16 cellular contexts compared by ENCODE assay signal in genomic region chr4:54660145-54660535, GRCh38. TPM values are rescaled to one million over a fixed set of nuclear protein-coding genes. Genes with fewer than 3 reads are reported as not detected.
DNase-seq lines count a peak whose midpoint lies in the region; ATAC-seq and TF ChIP-seq lines count a peak whose summit lies in the region.
"Had no signal": no experiment of that assay in that cellular context is flagged by ENCODE, and none has a peak within 500 bp of the region (broad histone marks: within the 10 kb centered on the region; RNA-seq: fewer than 3 reads in every experiment).

No MANE protein-coding gene starts in this region.

- no peaks in the 10 kb centered on the region for H3K9me3 ChIP-seq in PC-3 (ENCODE audit: low read length)
- no peaks in the 10 kb centered on the region for H3K9me3 ChIP-seq in esophagus muscularis mucosa
- H3K9me3 ChIP-seq in neural progenitor cell (ENCODE audit: low read depth), result no peaks in the 10 kb centered on the region
- H3K9me3 ChIP-seq: A549, vagina had no signal

- H3K79me2 ChIP-seq in PC-3 (ENCODE audit: low read length) (no peaks in the 10 kb centered on the region), neural progenitor cell (ENCODE audit: low read depth) (no peaks in the 10 kb centered on the region)
- H3K79me2 ChIP-seq: parathyroid adenoma had no signal

- no peak overlapping the region for H3K27ac Mint-ChIP-seq in T-helper 2 cell treated with Interferon-gamma antibody and Interleukin-4, amounts not matched to agents 5 μg/mL and 100 μg/mL, for 36 hours
- no peak overlapping the region for H3K27ac Mint-ChIP-seq in neural progenitor cell

- no peak for TF ChIP-seq EP300 in esophagus muscularis mucosa (IDR thresholded peaks at IDR 0.05)

- H3K4me2 ChIP-seq in PC-3 (ENCODE audit: low read length) (no peak overlapping the region), neural progenitor cell (peak overlapping the region; percentile 90)

- H3F3A ChIP-seq in PC-3 (ENCODE audit: low read length, unreplicated experiment), result no peaks in the 10 kb centered on the region
- peaks cover 29% of the 10 kb centered on the region for H3F3A ChIP-seq in neural progenitor cell (ENCODE audit: low read depth)

- H3K27me3 ChIP-seq in PC-3 (ENCODE audit: low read length) (peaks cover 60% of the 10 kb centered on the region), esophagus muscularis mucosa (peaks cover 0 to 43% (median 9%) of the 10 kb centered on the region in 4 donors), neural progenitor cell (peaks cover 72% of the 10 kb centered on the region)
- H3K27me3 ChIP-seq: vagina had no signal

- TF ChIP-seq CTCF in PC-3 (conservative IDR thresholded peaks at IDR 0.05; ENCODE audit: low read depth, low read length) (no peak), esophagus muscularis mucosa (IDR thresholded peaks at IDR 0.05) (no peak), neural progenitor cell (IDR thresholded peaks at IDR 0.05) (no peak)

- H3K9ac ChIP-seq in PC-3 (ENCODE audit: low read length), result no peak overlapping the region
- H3K9ac ChIP-seq in neural progenitor cell, result no peak overlapping the region
- H3K9ac ChIP-seq: parathyroid adenoma had no signal

- H2AFZ ChIP-seq in PC-3 (ENCODE audit: low read length), result no peak overlapping the region
- H2AFZ ChIP-seq in neural progenitor cell (replicated peaks), result no peak overlapping the region
- H2AFZ ChIP-seq: parathyroid adenoma had no signal

- no TSS peak for BruUV-seq in PC-3 (replicated peaks; lab: Mats Ljungman, UMichigan)

- peak overlapping the region; percentile 79 for H3K4me3 Mint-ChIP-seq in T-helper 2 cell treated with Interferon-gamma antibody and Interleukin-4, amounts not matched to agents 5 μg/mL and 100 μg/mL, for 36 hours
- peak overlapping the region; percentile 94 for H3K4me3 Mint-ChIP-seq in neural progenitor cell

- H3K4me1 ChIP-seq in PC-3 (ENCODE audit: insufficient read depth, low read length) (peaks cover 11% of the 10 kb centered on the region), esophagus muscularis mucosa (peaks cover 29 to 36% (median 34%) of the 10 kb centered on the region in 4 donors), neural progenitor cell (peaks cover 16% of the 10 kb centered on the region)
- H3K4me1 ChIP-seq: parathyroid adenoma had no signal

- H3K4me1 Mint-ChIP-seq in T-helper 2 cell treated with Interferon-gamma antibody and Interleukin-4, amounts not matched to agents 5 μg/mL and 100 μg/mL, for 36 hours (ENCODE audit: low read depth), result peaks cover 9% of the 10 kb centered on the region
- H3K4me1 Mint-ChIP-seq in neural progenitor cell, result peaks cover 35% of the 10 kb centered on the region

- H3K9me3 Mint-ChIP-seq in T-helper 2 cell treated with Interferon-gamma antibody and Interleukin-4, amounts not matched to agents 5 μg/mL and 100 μg/mL, for 36 hours, result no peaks in the 10 kb centered on the region
- H3K9me3 Mint-ChIP-seq in neural progenitor cell, result no peaks in the 10 kb centered on the region

- H3K27me3 Mint-ChIP-seq in T-helper 2 cell treated with Interferon-gamma antibody and Interleukin-4, amounts not matched to agents 5 μg/mL and 100 μg/mL, for 36 hours (ENCODE audit: low read depth), result peaks cover 65% of the 10 kb centered on the region
- H3K27me3 Mint-ChIP-seq in neural progenitor cell (ENCODE audit: insufficient read depth, low read depth), result peaks cover 29% of the 10 kb centered on the region

- no peaks in the 10 kb centered on the region for H4K20me1 ChIP-seq in PC-3 (ENCODE audit: low read length)
- H4K20me1 ChIP-seq in neural progenitor cell (ENCODE audit: low read depth), result peaks cover 5% of the 10 kb centered on the region

- no peaks in the 10 kb centered on the region for H3K9me2 ChIP-seq in PC-3 (replicated peaks; ENCODE audit: low read length)

- intact Hi-C loops in PC-3 (cut with micrococcal nuclease) (no loop called here), esophagus muscularis mucosa (cut with DNase I) (no loop called here)

- no peak for TF ChIP-seq POLR2A in esophagus muscularis mucosa (IDR thresholded peaks at IDR 0.05; ENCODE audit: low read depth)

- POLR2A ChIA-PET in PC-3 (lab: Charles Lee; ENCODE audit: unreplicated experiment), result no interaction called here

- CTCF ChIA-PET in PC-3 (lab: Charles Lee), result no interaction called here

- DNase-seq in T-helper 2 cell treated with Interferon-gamma antibody and Interleukin-4, amounts not matched to agents 5 μg/mL and 100 μg/mL, for 36 hours (ENCODE audit: low spot score), result no peak
- DNase-seq in T-helper 2 cell (no peak), PC-3 (peak; percentile 42), esophagus muscularis mucosa (ENCODE audit: extremely low spot score) (no peak), neural progenitor cell (ENCODE audit: low spot score) (no peak), NCI-H510A (lab: John Stamatoyannopoulos, UW) (no peak)
- DNase-seq: DMS153; effector memory CD4-positive, alpha-beta T cell; GOT3; NCI-H1436 treated with DMSO at 0.1 percent for 48 hours had no signal

- H3K36me3 ChIP-seq in PC-3 (ENCODE audit: low read depth, low read length), result no peaks in the 10 kb centered on the region
- H3K36me3 ChIP-seq in esophagus muscularis mucosa, result no peaks in the 10 kb centered on the region
- H3K36me3 ChIP-seq in neural progenitor cell, result no peaks in the 10 kb centered on the region
- H3K36me3 ChIP-seq: vagina had no signal

- H3K27ac ChIP-seq in PC-3 (ENCODE audit: low read length), result no peak overlapping the region
- no peak overlapping the region for H3K27ac ChIP-seq in esophagus muscularis mucosa (replicated peaks in 1 of 4)
- no peak overlapping the region for H3K27ac ChIP-seq in neural progenitor cell
- H3K27ac ChIP-seq: A549, parathyroid adenoma had no signal

- no peaks in the 10 kb centered on the region for H3K36me3 Mint-ChIP-seq in T-helper 2 cell treated with Interferon-gamma antibody and Interleukin-4, amounts not matched to agents 5 μg/mL and 100 μg/mL, for 36 hours (ENCODE audit: low read depth)
- H3K36me3 Mint-ChIP-seq in neural progenitor cell, result peaks cover 5% of the 10 kb centered on the region

- WGBS in esophagus muscularis mucosa, result 79% methylated on average over 4 of the region's 4 CpGs

- H3K4me3 ChIP-seq in PC-3 (ENCODE audit: low read length) (no peak overlapping the region), esophagus muscularis mucosa (peak overlapping the region; percentile 60 to 69 (median 62)), neural progenitor cell (no peak overlapping the region)

- ATAC-seq in PC-3 (no peak), GM21447 (IDR thresholded peaks at IDR 0.05; ENCODE audit: unreplicated experiment) (no peak), HG02678 (IDR thresholded peaks at IDR 0.05; ENCODE audit: unreplicated experiment) (no peak)
- ATAC-seq: A549, Right ventricle myocardium inferior had no signal

RNA-seq across cellular contexts. Expression of gene KIT, which starts 2.4 kb away (rescaled TPM):
- total RNA-seq in PC-3 (2014; rRNA removed) (not detected in 2 replicates), esophagus muscularis mucosa (10 to 100 TPM; 43.0 to 81.3 (median 59.3) TPM), neural progenitor cell (ENCODE audit: low replicate concordance) (4.2 and 4.6 TPM in 2 replicates)

Comparison
In these comparisons a context has a peak if more than half of its experiments do, and no peak if none do; other contexts are left out.
1. H3K4me3 ChIP-seq: peak in esophagus muscularis mucosa (4 of 4); none in PC-3 (single experiment) and neural progenitor cell (single experiment).